In genomic region chr1:11858968-11859871, GRCh38 we compare ENCODE assay signal across 9 cellular contexts. TPM values are rescaled to one million over a fixed set of nuclear protein-coding genes. Genes with fewer than 3 reads are reported as not detected.
DNase-seq lines count a peak whose midpoint lies in the region; ATAC-seq and TF ChIP-seq lines count a peak whose summit lies in the region.
"Had no signal": no experiment of that assay in that cellular context is flagged by ENCODE, and none has a peak within 500 bp of the region (broad histone marks: within the 10 kb centered on the region; RNA-seq: fewer than 3 reads in every experiment).

No MANE protein-coding gene starts in this region.

- TF ChIP-seq CTCF in NB4 (IDR thresholded peaks at IDR 0.05; ENCODE audit: low read depth, low read length) (no peak), fibroblast of lung (conservative IDR thresholded peaks at IDR 0.05 in 1 of 2, IDR thresholded peaks at IDR 0.05 in 1 of 2; ENCODE audit: low read depth in 1 of 2, low read length in 2 of 2) (peak; percentile 13 to 30), osteoblast (IDR thresholded peaks at IDR 0.05; ENCODE audit: extremely low read depth, low read depth, low read length) (peak; percentile 23), uterus (IDR thresholded peaks at IDR 0.05) (peak in 2 of 4 experiments; percentile 19 to 22)

- H3K4me3 Mint-ChIP-seq in activated CD8-positive, alpha-beta memory T cell treated with anti-CD3 and anti-CD28 coated beads, Interleukin-2, amount 10 ng/mL, durations not matched to agents 7 days and 5 days = no peak overlapping the region

- H3K4me1 ChIP-seq in ES-I3 (ENCODE audit: insufficient read depth, low read length) (no peaks in the 10 kb centered on the region), fibroblast of lung (ENCODE audit: control insufficient read depth, extremely low read depth, insufficient read depth, low read length) (no peaks in the 10 kb centered on the region), osteoblast (ENCODE audit: insufficient read depth, low read length) (no peaks in the 10 kb centered on the region), uterus (no peaks in the 10 kb centered on the region)

- peak; percentile 88 for ATAC-seq in activated CD8-positive, alpha-beta memory T cell treated with anti-CD3 and anti-CD28 coated beads, Interleukin-2, amount 10 ng/mL, durations not matched to agents 7 days and 5 days
- ATAC-seq in GM18870 (IDR thresholded peaks at IDR 0.05; ENCODE audit: unreplicated experiment) = no peak

- peaks cover 71% of the 10 kb centered on the region for H3K27me3 Mint-ChIP-seq in activated CD8-positive, alpha-beta memory T cell treated with anti-CD3 and anti-CD28 coated beads, Interleukin-2, amount 10 ng/mL, durations not matched to agents 7 days and 5 days

- H3K9ac ChIP-seq in ES-I3 (ENCODE audit: low read depth, low read length) (peak overlapping the region; percentile 19; the same call in 1 of the 2 replicates), fibroblast of lung (ENCODE audit: insufficient read depth, low read length) (no peak overlapping the region)

- intact Hi-C loops in uterus (cut with DNase I; ENCODE audit: low total_unique reads) = no loop called here

- peak; percentile 72 for DNase-seq in NB4 (ENCODE audit: low read depth)
- peak; percentile 82 for DNase-seq in activated CD8-positive, alpha-beta memory T cell treated with anti-CD3 and anti-CD28 coated beads, Interleukin-2, amount 10 ng/mL, durations not matched to agents 7 days and 5 days
- peak; percentile 55 to 59 for DNase-seq in fibroblast of lung (ENCODE audit: low read depth in 2 of 2)
- DNase-seq in osteoblast (ENCODE audit: insufficient read length, low spot score, missing footprints) = peak; percentile 91
- peak; percentile 43 to 53 for DNase-seq in uterus
- no peak for DNase-seq in NCI-H1417 treated with DMSO at 0.1 percent for 48 hours (lab: John Stamatoyannopoulos, UW)

- no peak overlapping the region for H2AFZ ChIP-seq in fibroblast of lung (ENCODE audit: low read length)
- no peak overlapping the region for H2AFZ ChIP-seq in osteoblast (ENCODE audit: low read length)

- no peak overlapping the region for H3K4me2 ChIP-seq in fibroblast of lung (ENCODE audit: extremely low read depth, insufficient read depth, low read length)
- H3K4me2 ChIP-seq in osteoblast (ENCODE audit: insufficient read depth, low read length) = no peak overlapping the region

- H3K4me1 Mint-ChIP-seq in activated CD8-positive, alpha-beta memory T cell treated with anti-CD3 and anti-CD28 coated beads, Interleukin-2, amount 10 ng/mL, durations not matched to agents 7 days and 5 days = peaks cover 2% of the 10 kb centered on the region

- no peaks in the 10 kb centered on the region for H3K9me3 ChIP-seq in ES-I3 (ENCODE audit: control insufficient read depth, insufficient read depth, low read length)
- no peaks in the 10 kb centered on the region for H3K9me3 ChIP-seq in fibroblast of lung (ENCODE audit: control insufficient read depth, insufficient read depth, low read depth, low read length)
- no peaks in the 10 kb centered on the region for H3K9me3 ChIP-seq in osteoblast (ENCODE audit: low read depth, low read length)
- no peaks in the 10 kb centered on the region for H3K9me3 ChIP-seq in uterus

- H3K27ac ChIP-seq in fibroblast of lung (ENCODE audit: insufficient read depth, low read length) = no peak overlapping the region
- H3K27ac ChIP-seq in osteoblast (ENCODE audit: low read depth, low read length) = no peak overlapping the region
- no peak overlapping the region for H3K27ac ChIP-seq in uterus
- H3K27ac ChIP-seq: SK-N-MC had no signal

- no peaks in the 10 kb centered on the region for H3K36me3 Mint-ChIP-seq in activated CD8-positive, alpha-beta memory T cell treated with anti-CD3 and anti-CD28 coated beads, Interleukin-2, amount 10 ng/mL, durations not matched to agents 7 days and 5 days

- no peaks in the 10 kb centered on the region for H3K79me2 ChIP-seq in fibroblast of lung (ENCODE audit: control insufficient read depth, insufficient read depth, low read length)
- no peaks in the 10 kb centered on the region for H3K79me2 ChIP-seq in osteoblast (ENCODE audit: insufficient read depth, low read length)

- H3K36me3 ChIP-seq in ES-I3 (ENCODE audit: insufficient read depth, low read length) (no peaks in the 10 kb centered on the region), fibroblast of lung (ENCODE audit: control insufficient read depth, insufficient read depth, low read length) (no peaks in the 10 kb centered on the region), osteoblast (ENCODE audit: insufficient read depth, low read length) (no peaks in the 10 kb centered on the region), uterus (no peaks in the 10 kb centered on the region)

- H3K4me3 ChIP-seq in NB4 (ENCODE audit: low read depth, low read length) (no peak overlapping the region), fibroblast of lung (replicated peaks in 1 of 4; ENCODE audit: control extremely low read depth in 1 of 4, insufficient read depth in 1 of 4, low read depth in 3 of 4, low read length in 4 of 4) (no peak overlapping the region), osteoblast (ENCODE audit: insufficient read depth, low read length) (no peak overlapping the region), uterus (no peak overlapping the region)
- H3K4me3 ChIP-seq: SK-N-MC had no signal

- H3K27me3 ChIP-seq in fibroblast of lung (ENCODE audit: control insufficient read depth, insufficient read depth, low read length) (peaks cover 28% of the 10 kb centered on the region), osteoblast (ENCODE audit: insufficient read depth, low read length) (peaks cover 37% of the 10 kb centered on the region), uterus (peaks cover 3 to 17% of the 10 kb centered on the region in 2 donors)

- H3K9me3 Mint-ChIP-seq in activated CD8-positive, alpha-beta memory T cell treated with anti-CD3 and anti-CD28 coated beads, Interleukin-2, amount 10 ng/mL, durations not matched to agents 7 days and 5 days (ENCODE audit: low read depth) = no peaks in the 10 kb centered on the region

- TF ChIP-seq POLR2A in NB4 (IDR thresholded peaks at IDR 0.05; ENCODE audit: extremely low read depth, insufficient read length) = no peak
- TF ChIP-seq POLR2A in uterus (IDR thresholded peaks at IDR 0.05) = no peak

- CTCF ChIA-PET in activated CD8-positive, alpha-beta memory T cell treated with anti-CD3 and anti-CD28 coated beads, Interleukin-2, amount 10 ng/mL, durations not matched to agents 7 days and 5 days (lab: Charles Lee) = interaction anchor here (1.0 kb wide), 1 partner anchor 14 kb away, joined by 3 read pairs; no protein-coding TSS in a partner anchor

- H3K27ac Mint-ChIP-seq in activated CD8-positive, alpha-beta memory T cell treated with anti-CD3 and anti-CD28 coated beads, Interleukin-2, amount 10 ng/mL, durations not matched to agents 7 days and 5 days = no peak overlapping the region

- H4K20me1 ChIP-seq in fibroblast of lung (ENCODE audit: control insufficient read depth, extremely low read depth, insufficient read depth, low read length) = no peaks in the 10 kb centered on the region
- H4K20me1 ChIP-seq in osteoblast (ENCODE audit: insufficient read depth, low read length) = peaks cover 2% of the 10 kb centered on the region

RNA-seq across cellular contexts. Expression of gene NPPB, which starts 0.5 kb away (rescaled TPM):
- not detected for total RNA-seq in activated CD8-positive, alpha-beta memory T cell treated with anti-CD3 and anti-CD28 coated beads, Interleukin-2, amount 10 ng/mL, durations not matched to agents 7 days and 5 days
- not detected in 2 replicates for total RNA-seq in fibroblast of lung
- not detected in 2 replicates for polyA plus RNA-seq in fibroblast of lung
- polyA plus RNA-seq in fibroblast of lung (2012) = not detected in 2 replicates
- not detected in 2 replicates for polyA minus RNA-seq in fibroblast of lung (ENCODE audit: low replicate concordance)
- not detected in 2 replicates for total RNA-seq in osteoblast
- not detected for total RNA-seq in uterus

RNA-seq across cellular contexts. Expression of gene NPPA, which starts 11.6 kb away (rescaled TPM):
- not detected for total RNA-seq in activated CD8-positive, alpha-beta memory T cell treated with anti-CD3 and anti-CD28 coated beads, Interleukin-2, amount 10 ng/mL, durations not matched to agents 7 days and 5 days
- total RNA-seq in fibroblast of lung (not detected in 2 replicates), osteoblast (not detected in 2 replicates), uterus (not detected)
- not detected in 2 replicates for polyA plus RNA-seq in fibroblast of lung
- polyA plus RNA-seq in fibroblast of lung (2012) = 0.17 and 0.25 TPM in 2 replicates
- polyA minus RNA-seq in fibroblast of lung (ENCODE audit: low replicate concordance) = not detected in 2 replicates

RNA-seq across cellular contexts. Expression of gene CLCN6, which starts 53.2 kb away (rescaled TPM):
- total RNA-seq in activated CD8-positive, alpha-beta memory T cell treated with anti-CD3 and anti-CD28 coated beads, Interleukin-2, amount 10 ng/mL, durations not matched to agents 7 days and 5 days = 10 to 100 TPM; 20.0 to 21.1 TPM
- total RNA-seq in fibroblast of lung (10.3 and 19.3 TPM in 2 replicates), osteoblast (21.0 and 22.4 TPM in 2 replicates), uterus (10 to 100 TPM; 14.6 to 31.5 (median 22.7) TPM)
- 13.8 and 15.3 TPM in 2 replicates for polyA plus RNA-seq in fibroblast of lung
- polyA plus RNA-seq in fibroblast of lung (2012) = 11.1 and 12.9 TPM in 2 replicates
- 18.6 and 24.6 TPM in 2 replicates for polyA minus RNA-seq in fibroblast of lung (ENCODE audit: low replicate concordance)

RNA-seq across cellular contexts. Expression of gene MTHFR, which starts 53.5 kb away (rescaled TPM):
- total RNA-seq in activated CD8-positive, alpha-beta memory T cell treated with anti-CD3 and anti-CD28 coated beads, Interleukin-2, amount 10 ng/mL, durations not matched to agents 7 days and 5 days = 10 to 100 TPM; 24.1 to 30.0 TPM
- total RNA-seq in fibroblast of lung = 56.5 and 87.4 TPM in 2 replicates
- polyA plus RNA-seq in fibroblast of lung = 13.3 and 16.3 TPM in 2 replicates
- 11.6 and 15.4 TPM in 2 replicates for polyA plus RNA-seq in fibroblast of lung (2012)
- polyA minus RNA-seq in fibroblast of lung (ENCODE audit: low replicate concordance) = 56.7 and 59.5 TPM in 2 replicates
- total RNA-seq in osteoblast = 32.6 and 34.5 TPM in 2 replicates
- total RNA-seq in uterus = 10 to 100 TPM; 15.0 to 56.8 (median 29.9) TPM
